Comparison of ENCODE assay signal across 1 cellular context in genomic region chr21:33025106-33025470, GRCh38.
TF ChIP-seq lines count a peak whose summit lies in the region.

No MANE protein-coding gene starts in this region.

TF ChIP-seq in SK-N-SH treated with all-trans-retinoic acid at 6 μM for 48 hours, 23 proteins besides CTCF, POLR2A, EP300 and RAD21 (continued from another document):
- no peak for TF ChIP-seq CREB5 (CRISPR knock-in tag; IDR thresholded peaks at IDR 0.05; ENCODE audit: low read depth)
- no peak for TF ChIP-seq ZFP3 (CRISPR knock-in tag; IDR thresholded peaks at IDR 0.05)
